ENCODE assay signal across 2 cellular contexts in genomic region chr9:131397100-131397790, GRCh38.
TF ChIP-seq lines count a peak whose summit lies in the region.

No MANE protein-coding gene starts in this region.

TF ChIP-seq in HCT116, 20 proteins besides CTCF, POLR2A, EP300 and RAD21 (continued from another document):
- TF ChIP-seq MAX (IDR thresholded peaks at IDR 0.05) (no peak), ZBTB33 (IDR thresholded peaks at IDR 0.05; ENCODE audit: extremely low read depth, insufficient replicate concordance, low read length) (no peak), CBX3 (IDR thresholded peaks at IDR 0.05; ENCODE audit: low read depth) (no peak), POLR2AphosphoS5 (IDR thresholded peaks at IDR 0.05; ENCODE audit: low read depth, low read length) (no peak)

TF ChIP-seq in SK-N-SH, 30 proteins besides CTCF, POLR2A, EP300 and RAD21 (continued from another document):
- TF ChIP-seq PBX3 (IDR thresholded peaks at IDR 0.05) (no peak), NRF1 (IDR thresholded peaks at IDR 0.05; ENCODE audit: low read depth, low read length) (no peak), TAF1 (IDR thresholded peaks at IDR 0.05; ENCODE audit: borderline replicate concordance, low read depth, low read length) (no peak), SMC3 (IDR thresholded peaks at IDR 0.05; ENCODE audit: low read depth, low read length) (no peak), YY1 (IDR thresholded peaks at IDR 0.05; ENCODE audit: low read depth) (no peak), IRF3 (IDR thresholded peaks at IDR 0.05; ENCODE audit: low read depth, low read length) (no peak), GABPA (IDR thresholded peaks at IDR 0.05; ENCODE audit: low read depth) (no peak), MAX (IDR thresholded peaks at IDR 0.05; ENCODE audit: low read depth) (no peak), CHD2 (IDR thresholded peaks at IDR 0.05; ENCODE audit: low read length, partially characterized antibody) (no peak), EZH2phosphoT487 (IDR thresholded peaks at IDR 0.05; ENCODE audit: borderline replicate concordance, low read depth) (no peak), POLR2AphosphoS5 (IDR thresholded peaks at IDR 0.05; ENCODE audit: low read depth, low read length) (no peak), TCF12 (IDR thresholded peaks at IDR 0.05) (no peak), MXI1 (IDR thresholded peaks at IDR 0.05; ENCODE audit: low read depth, low read length) (no peak), REST (IDR thresholded peaks at IDR 0.05; ENCODE audit: low read depth, low read length) (no peak), USF1 (IDR thresholded peaks at IDR 0.05; ENCODE audit: borderline replicate concordance, low read depth) (no peak), MEF2A (IDR thresholded peaks at IDR 0.05; ENCODE audit: borderline replicate concordance, low read depth) (no peak)
